In the genomic region with DNA sequence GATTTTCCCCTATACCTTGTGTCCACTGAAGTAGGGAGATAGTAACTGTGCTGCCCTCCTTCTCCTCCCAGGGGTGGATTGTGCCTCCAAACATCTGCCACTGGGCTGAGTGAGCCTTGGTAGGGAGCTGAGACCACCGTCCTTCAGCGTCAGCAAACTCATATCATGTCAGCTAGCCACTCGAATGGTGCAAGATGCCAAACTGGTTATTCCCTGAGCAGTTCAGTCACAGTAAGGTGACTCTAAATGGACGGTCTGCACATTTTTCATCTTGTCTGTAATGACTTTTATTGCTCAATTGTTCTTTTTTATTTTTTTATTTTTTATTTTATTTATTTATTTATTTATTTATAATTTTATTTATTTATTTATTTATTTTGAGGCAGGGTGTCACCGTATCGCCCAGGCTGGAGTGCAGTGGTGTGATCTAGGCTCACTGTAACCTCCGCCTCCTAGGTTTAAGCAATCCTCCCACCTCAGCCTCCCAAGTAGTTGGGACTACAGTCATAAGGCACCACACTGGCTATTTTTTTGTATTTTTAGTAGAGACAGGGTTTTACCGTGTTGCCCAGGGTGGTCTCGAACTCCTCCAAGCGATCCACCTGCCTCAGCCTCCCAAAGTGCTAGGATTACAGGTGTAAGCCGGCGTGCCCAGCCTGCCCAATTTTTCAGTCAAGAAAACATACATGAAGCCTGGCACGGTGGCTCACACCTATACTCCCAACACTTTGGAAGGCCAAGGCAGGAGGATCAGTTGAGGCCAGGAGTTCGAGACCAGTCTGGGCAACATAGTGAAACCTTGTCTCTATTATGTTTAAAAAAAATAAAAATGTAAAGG, we compare ENCODE assay signal across 8 cellular contexts.
A peak's percentile ranks its signal among the peaks of the same experiment; 100 is the strongest.
DNase-seq lines count a peak whose midpoint lies in the region; TF ChIP-seq lines count a peak whose summit lies in the region.

No MANE protein-coding gene starts in this region.

- peaks cover 37 to 73% (median 51%) of the 10 kb centered on the region in 10 experiments for H3K4me1 ChIP-seq in BLaER1 treated with 17β-estradiol and CSF1 and Interleukin-3, amounts not matched to agents 10 nM and 100 nM
- H3K4me1 ChIP-seq in NT2/D1 (ENCODE audit: insufficient read depth, insufficient read length) (no peaks in the 10 kb centered on the region), neutrophil (ENCODE audit: control insufficient read depth in 1 of 2, insufficient read depth in 1 of 2, low read depth in 1 of 2, low read length in 1 of 2) (peaks cover 37 to 48% of the 10 kb centered on the region in 2 experiments)

- no peak for DNase-seq in NT2/D1 (ENCODE audit: low read depth, low spot score)
- no peak for DNase-seq in coronary artery (ENCODE audit: low spot score)
- no peak for DNase-seq in NCI-H187 (lab: John Stamatoyannopoulos, UW)
- DNase-seq in NCI-H1092 treated with DMSO at 0.1 percent for 48 hours (lab: John Stamatoyannopoulos, UW), result no peak
- DNase-seq in COR-L47 (lab: John Stamatoyannopoulos, UW), result no peak
- DNase-seq in stimulated activated naive CD4-positive, alpha-beta T cell treated with Interleukin-2 at 50 U/mL for 16 hours (lab: John Stamatoyannopoulos, UW), result no peak

- peak overlapping the region; percentile 73 to 89 (median 80) for H3K9ac ChIP-seq in BLaER1 treated with 17β-estradiol and CSF1 and Interleukin-3, amounts not matched to agents 10 nM and 100 nM
- peak overlapping the region; percentile 2 for H3K9ac ChIP-seq in NT2/D1 (ENCODE audit: insufficient read length, low read depth)

- no peaks in the 10 kb centered on the region for H3K9me3 ChIP-seq in BLaER1 treated with 17β-estradiol and CSF1 and Interleukin-3, amounts not matched to agents 10 nM and 100 nM (replicated peaks in 1 of 11)
- H3K9me3 ChIP-seq in NT2/D1 (ENCODE audit: insufficient read depth, low read length) (no peaks in the 10 kb centered on the region), neutrophil (no peaks in the 10 kb centered on the region)

- H3K27me3 ChIP-seq in BLaER1 treated with 17β-estradiol and CSF1 and Interleukin-3, amounts not matched to agents 10 nM and 100 nM, result no peaks in the 10 kb centered on the region
- no peaks in the 10 kb centered on the region for H3K27me3 ChIP-seq in NT2/D1 (ENCODE audit: insufficient read depth, insufficient read length)
- H3K27me3 ChIP-seq in neutrophil, result no peaks in the 10 kb centered on the region

- TF ChIP-seq CTCF in coronary artery (IDR thresholded peaks at IDR 0.05) (no peak), neutrophil (IDR thresholded peaks at IDR 0.05) (no peak)

- no peaks in the 10 kb centered on the region for H4K20me1 ChIP-seq in BLaER1 treated with 17β-estradiol and CSF1 and Interleukin-3, amounts not matched to agents 10 nM and 100 nM

- peak overlapping the region; percentile 73 to 99 (median 89) for H3K4me2 ChIP-seq in BLaER1 treated with 17β-estradiol and CSF1 and Interleukin-3, amounts not matched to agents 10 nM and 100 nM

- peak overlapping the region; percentile 73 to 94 (median 91) for H3K27ac ChIP-seq in BLaER1 treated with 17β-estradiol and CSF1 and Interleukin-3, amounts not matched to agents 10 nM and 100 nM
- peak overlapping the region; percentile 90 to 92 for H3K27ac ChIP-seq in coronary artery
- peak overlapping the region; percentile 99 for H3K27ac ChIP-seq in neutrophil

- H3K4me3 ChIP-seq in BLaER1 treated with 17β-estradiol and CSF1 and Interleukin-3, amounts not matched to agents 10 nM and 100 nM, result peak overlapping the region in 8 of 10 experiments; percentile 21 to 45 (median 40); a peak in 13 of 20 replicates
- H3K4me3 ChIP-seq in NT2/D1 (ENCODE audit: insufficient read length, low read depth) (no peak overlapping the region), coronary artery (peak overlapping the region; percentile 22), neutrophil (ENCODE audit: low read depth in 1 of 2, low read length in 1 of 2) (peak overlapping the region; percentile 1 to 54)

- H3K36me3 ChIP-seq in BLaER1 treated with 17β-estradiol and CSF1 and Interleukin-3, amounts not matched to agents 10 nM and 100 nM, result peaks cover 0 to 5% (median 0%) of the 10 kb centered on the region in 11 experiments; a peak in 1 of 22 replicates
- H3K36me3 ChIP-seq in NT2/D1 (ENCODE audit: insufficient read depth, insufficient read length, low read length), result no peaks in the 10 kb centered on the region
- H3K36me3 ChIP-seq in neutrophil, result no peaks in the 10 kb centered on the region
